In the genomic region with DNA sequence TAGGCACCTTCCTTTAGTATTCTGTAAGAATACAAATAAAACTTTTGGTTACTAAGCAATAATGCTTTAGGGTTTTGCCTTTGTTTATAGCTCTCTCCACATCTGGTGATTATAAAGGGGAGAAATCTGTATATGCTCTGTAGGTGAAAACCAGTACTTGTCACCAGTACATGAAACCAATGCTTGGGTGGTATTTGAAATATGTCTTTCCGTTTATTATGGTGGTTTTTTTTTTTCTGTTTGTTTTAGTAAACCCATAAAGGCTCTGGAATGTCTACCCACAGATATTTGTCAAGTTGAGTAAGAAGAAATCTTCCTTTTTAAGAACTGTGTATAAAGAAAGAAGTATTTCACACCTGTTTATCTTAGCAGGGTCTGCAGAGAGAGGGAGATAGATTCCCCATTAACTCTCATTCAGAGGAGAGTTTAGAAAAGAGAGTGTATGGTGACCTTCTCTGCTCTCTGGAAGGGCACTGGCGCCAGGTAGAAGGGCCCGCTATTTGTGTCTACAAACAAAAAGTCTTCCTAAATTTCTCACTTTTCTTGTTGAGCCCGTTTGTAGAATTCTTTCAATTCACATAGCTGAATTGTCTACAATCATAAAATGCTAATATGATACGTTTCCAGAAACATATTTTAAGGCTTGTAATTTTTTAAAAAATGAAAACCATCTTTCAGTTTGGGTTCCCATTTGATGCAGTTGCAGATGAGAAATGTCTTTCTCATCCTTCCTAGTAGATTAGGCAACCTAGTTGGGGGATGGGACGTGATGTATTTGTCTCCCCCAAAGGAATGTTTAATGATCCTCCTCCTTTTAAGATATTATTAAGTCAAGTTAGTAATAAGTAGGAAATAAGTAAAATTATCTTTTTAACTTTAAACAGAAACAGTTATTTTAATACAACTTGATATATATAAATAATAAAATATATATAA, we compare ENCODE assay signal across 12 cellular contexts. TPM values are rescaled to one million over a fixed set of nuclear protein-coding genes. Genes with fewer than 3 reads are reported as not detected.
DNase-seq lines count a peak whose midpoint lies in the region; ATAC-seq, FAIRE-seq and TF ChIP-seq lines count a peak whose summit lies in the region.
"Had no signal": no experiment of that assay in that cellular context is flagged by ENCODE, and none has a peak within 500 bp of the region (broad histone marks: within the 10 kb centered on the region; RNA-seq: fewer than 3 reads in every experiment).

No MANE protein-coding gene starts in this region.

- peaks cover 66% of the 10 kb centered on the region for H3K79me2 ChIP-seq in PC-9 (ENCODE audit: low read depth)

- peak overlapping the region; percentile 58 for H3K27ac ChIP-seq in PC-9

- H3K4me3 ChIP-seq in PC-9 = peak overlapping the region; percentile 12; the same call in 1 of the 2 replicates

- no peak overlapping the region for H2AFZ ChIP-seq in PC-9

- peaks cover 14% of the 10 kb centered on the region for H3K4me1 Mint-ChIP-seq in stimulated activated naive CD8-positive, alpha-beta T cell treated with anti-CD3 and anti-CD28 coated beads, Interleukin-15, amount 100 ng/mL, for 72 hours

- H4K20me1 ChIP-seq in PC-9 (ENCODE audit: insufficient read depth) = no peaks in the 10 kb centered on the region

- no peak overlapping the region for H3K27ac Mint-ChIP-seq in stimulated activated naive CD8-positive, alpha-beta T cell treated with anti-CD3 and anti-CD28 coated beads, Interleukin-15, amount 100 ng/mL, for 72 hours

- H3K4me3 Mint-ChIP-seq in stimulated activated naive CD8-positive, alpha-beta T cell treated with anti-CD3 and anti-CD28 coated beads, Interleukin-15, amount 100 ng/mL, for 72 hours = no peak overlapping the region
- H3K4me3 Mint-ChIP-seq: central memory CD8-positive, alpha-beta T cell had no signal

- H3K4me2 ChIP-seq in PC-9 = peak overlapping the region; percentile 62

- TF ChIP-seq CTCF in PC-9 (conservative IDR thresholded peaks at IDR 0.05) = no peak
- no peak for TF ChIP-seq CTCF in D721Med (IDR thresholded peaks at IDR 0.05; ENCODE audit: insufficient read depth, missing control alignments)

- POLR2A ChIA-PET in PC-9 (lab: Charles Lee; ENCODE audit: unreplicated experiment) = interaction anchor here (0.6 kb wide), 1 partner anchor 56 kb away, joined by 4 read pairs; no protein-coding TSS in a partner anchor

- H3K9me2 ChIP-seq in PC-9 (ENCODE audit: insufficient read depth) = no peaks in the 10 kb centered on the region

- H3K4me1 ChIP-seq in PC-9 (replicated peaks; ENCODE audit: insufficient read depth) = peaks cover 56% of the 10 kb centered on the region

- H3K27me3 ChIP-seq in PC-9 (ENCODE audit: insufficient read depth, low read depth) = no peaks in the 10 kb centered on the region

- CTCF ChIA-PET in PC-9 (lab: Charles Lee) = interaction anchor here (0.7 to 1.7 kb wide), 4 partner anchors 57 to 288 kb away, joined by 3 to 4 read pairs (median 4); no protein-coding TSS in a partner anchor

- intact Hi-C loops in PC-9 (cut with micrococcal nuclease; ENCODE audit: unreplicated experiment) = no loop called here

- peaks cover 53% of the 10 kb centered on the region for H3K27me3 Mint-ChIP-seq in stimulated activated naive CD8-positive, alpha-beta T cell treated with anti-CD3 and anti-CD28 coated beads, Interleukin-15, amount 100 ng/mL, for 72 hours
- H3K27me3 Mint-ChIP-seq: central memory CD8-positive, alpha-beta T cell had no signal

- DNase-seq in EL (peak; percentile 89), PC-9 (peak; percentile 44 to 99), fibroblast of peridontal ligament (ENCODE audit: extremely low read depth) (peak; percentile 87), renal cortical epithelial cell (ENCODE audit: low read depth) (peak; percentile 72), NOMO-1 treated with DMSO at 0.1 percent for 48 hours (lab: John Stamatoyannopoulos, UW; ENCODE audit: unreplicated experiment) (no peak), D721Med (ENCODE audit: insufficient read length, low spot score) (no peak)
- no peak for DNase-seq in stimulated activated naive CD8-positive, alpha-beta T cell treated with anti-CD3 and anti-CD28 coated beads, Interleukin-15, amount 100 ng/mL, for 72 hours
- DNase-seq: NCI-H2081, SIG-M5 had no signal

- peaks cover 8% of the 10 kb centered on the region; the same call in 1 of the 2 replicates for H3K36me3 ChIP-seq in PC-9 (ENCODE audit: low read depth)

- BruUV-seq in PC-9 (replicated peaks; lab: Mats Ljungman, UMichigan) = no TSS peak

- H3K9me3 Mint-ChIP-seq in stimulated activated naive CD8-positive, alpha-beta T cell treated with anti-CD3 and anti-CD28 coated beads, Interleukin-15, amount 100 ng/mL, for 72 hours = peaks cover 8 to 19% of the 10 kb centered on the region in 2 donors
- H3K9me3 Mint-ChIP-seq: central memory CD8-positive, alpha-beta T cell had no signal

- FAIRE-seq in D721Med (lab: Jason Lieb, UNC) = no peak
- FAIRE-seq: H1 had no signal

- no peak for ATAC-seq in stimulated activated naive CD8-positive, alpha-beta T cell treated with anti-CD3 and anti-CD28 coated beads, Interleukin-15, amount 100 ng/mL, for 72 hours
- ATAC-seq in GM19467 (IDR thresholded peaks at IDR 0.05; ENCODE audit: unreplicated experiment) = no peak

- H3F3A ChIP-seq in PC-9 (ENCODE audit: insufficient read depth, low read depth) = peaks cover 36% of the 10 kb centered on the region

- H3K9me3 ChIP-seq in PC-9 (ENCODE audit: insufficient read depth, low read depth) = peaks cover 5% of the 10 kb centered on the region; the same call in 1 of the 2 replicates

RNA-seq across cellular contexts. Expression of a gene that starts 33.9 kb away (rescaled TPM):
- total RNA-seq in PC-9 (2021) (58.5 and 60.5 TPM in 2 replicates), renal cortical epithelial cell (26.4 and 28.5 TPM in 2 replicates)

Comparison
In these comparisons a context has a peak if more than half of its experiments do, and no peak if none do; other contexts are left out.
1. DNase-seq: peak in EL (single experiment), PC-9 (2 of 2), fibroblast of peridontal ligament (single experiment) and renal cortical epithelial cell (single experiment); none in NOMO-1 treated with DMSO at 0.1 percent for 48 hours (single experiment), D721Med (single experiment) and stimulated activated naive CD8-positive, alpha-beta T cell treated with anti-CD3 and anti-CD28 coated beads, Interleukin-15, amount 100 ng/mL, for 72 hours (0 of 2).